ENCODE assay signal across 1 cellular context in the genomic region with DNA sequence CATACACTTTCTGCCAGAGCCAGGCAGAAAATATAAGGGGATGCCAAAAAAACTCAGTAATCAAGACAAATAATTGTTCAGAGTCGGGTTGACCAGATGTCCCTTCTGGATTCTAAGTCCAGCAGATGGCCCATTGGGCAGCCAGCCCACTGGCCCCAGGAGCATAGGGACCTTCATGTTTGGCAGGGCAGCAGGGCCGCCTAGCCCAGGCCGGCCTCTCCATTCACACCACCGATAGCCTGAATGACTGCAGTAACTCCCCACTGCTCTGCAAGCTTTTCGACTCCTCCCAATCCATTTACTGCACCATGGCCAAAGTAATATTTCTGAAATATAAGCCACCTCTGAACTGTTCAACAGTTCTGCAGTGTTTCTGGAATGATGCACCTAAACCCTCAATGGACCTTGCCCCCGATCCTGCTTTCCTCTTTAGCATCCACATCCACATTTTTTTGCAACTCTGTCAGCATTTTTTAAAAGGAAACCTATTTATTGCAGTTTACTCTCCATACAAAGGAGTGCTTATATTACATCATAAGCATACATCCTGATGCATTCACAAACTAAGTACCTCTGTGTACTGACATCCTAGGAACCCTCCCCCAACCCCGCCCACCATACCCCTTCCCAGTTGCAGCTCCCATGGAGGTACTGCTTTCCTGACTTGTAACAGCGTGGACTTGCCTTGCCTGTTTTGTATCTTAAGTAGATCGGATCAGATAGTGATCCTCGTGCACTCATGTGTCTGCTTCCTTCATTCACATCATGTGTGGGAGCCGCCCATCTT.
TF ChIP-seq lines count a peak whose summit lies in the region.

No MANE protein-coding gene starts in this region.

TF ChIP-seq in HepG2, 621 proteins besides CTCF, POLR2A, EP300 and RAD21 (continued from another document and continues in another):
- TF ChIP-seq, protein P1, sequence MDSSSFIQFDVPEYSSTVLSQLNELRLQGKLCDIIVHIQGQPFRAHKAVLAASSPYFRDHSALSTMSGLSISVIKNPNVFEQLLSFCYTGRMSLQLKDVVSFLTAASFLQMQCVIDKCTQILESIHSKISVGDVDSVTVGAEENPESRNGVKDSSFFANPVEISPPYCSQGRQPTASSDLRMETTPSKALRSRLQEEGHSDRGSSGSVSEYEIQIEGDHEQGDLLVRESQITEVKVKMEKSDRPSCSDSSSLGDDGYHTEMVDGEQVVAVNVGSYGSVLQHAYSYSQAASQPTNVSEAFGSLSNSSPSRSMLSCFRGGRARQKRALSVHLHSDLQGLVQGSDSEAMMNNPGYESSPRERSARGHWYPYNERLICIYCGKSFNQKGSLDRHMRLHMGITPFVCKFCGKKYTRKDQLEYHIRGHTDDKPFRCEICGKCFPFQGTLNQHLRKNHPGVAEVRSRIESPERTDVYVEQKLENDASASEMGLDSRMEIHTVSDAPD (CRISPR knock-in tag; IDR thresholded peaks at IDR 0.05) = no peak
- TF ChIP-seq, protein P2, sequence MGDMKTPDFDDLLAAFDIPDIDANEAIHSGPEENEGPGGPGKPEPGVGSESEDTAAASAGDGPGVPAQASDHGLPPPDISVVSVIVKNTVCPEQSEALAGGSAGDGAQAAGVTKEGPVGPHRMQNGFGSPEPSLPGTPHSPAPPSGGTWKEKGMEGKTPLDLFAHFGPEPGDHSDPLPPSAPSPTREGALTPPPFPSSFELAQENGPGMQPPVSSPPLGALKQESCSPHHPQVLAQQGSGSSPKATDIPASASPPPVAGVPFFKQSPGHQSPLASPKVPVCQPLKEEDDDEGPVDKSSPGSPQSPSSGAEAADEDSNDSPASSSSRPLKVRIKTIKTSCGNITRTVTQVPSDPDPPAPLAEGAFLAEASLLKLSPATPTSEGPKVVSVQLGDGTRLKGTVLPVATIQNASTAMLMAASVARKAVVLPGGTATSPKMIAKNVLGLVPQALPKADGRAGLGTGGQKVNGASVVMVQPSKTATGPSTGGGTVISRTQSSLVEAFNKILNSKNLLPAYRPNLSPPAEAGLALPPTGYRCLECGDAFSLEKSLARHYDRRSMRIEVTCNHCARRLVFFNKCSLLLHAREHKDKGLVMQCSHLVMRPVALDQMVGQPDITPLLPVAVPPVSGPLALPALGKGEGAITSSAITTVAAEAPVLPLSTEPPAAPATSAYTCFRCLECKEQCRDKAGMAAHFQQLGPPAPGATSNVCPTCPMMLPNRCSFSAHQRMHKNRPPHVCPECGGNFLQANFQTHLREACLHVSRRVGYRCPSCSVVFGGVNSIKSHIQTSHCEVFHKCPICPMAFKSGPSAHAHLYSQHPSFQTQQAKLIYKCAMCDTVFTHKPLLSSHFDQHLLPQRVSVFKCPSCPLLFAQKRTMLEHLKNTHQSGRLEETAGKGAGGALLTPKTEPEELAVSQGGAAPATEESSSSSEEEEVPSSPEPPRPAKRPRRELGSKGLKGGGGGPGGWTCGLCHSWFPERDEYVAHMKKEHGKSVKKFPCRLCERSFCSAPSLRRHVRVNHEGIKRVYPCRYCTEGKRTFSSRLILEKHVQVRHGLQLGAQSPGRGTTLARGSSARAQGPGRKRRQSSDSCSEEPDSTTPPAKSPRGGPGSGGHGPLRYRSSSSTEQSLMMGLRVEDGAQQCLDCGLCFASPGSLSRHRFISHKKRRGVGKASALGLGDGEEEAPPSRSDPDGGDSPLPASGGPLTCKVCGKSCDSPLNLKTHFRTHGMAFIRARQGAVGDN (CRISPR knock-in tag; IDR thresholded peaks at IDR 0.05) = peak; percentile 76
- TF ChIP-seq, protein P3, sequence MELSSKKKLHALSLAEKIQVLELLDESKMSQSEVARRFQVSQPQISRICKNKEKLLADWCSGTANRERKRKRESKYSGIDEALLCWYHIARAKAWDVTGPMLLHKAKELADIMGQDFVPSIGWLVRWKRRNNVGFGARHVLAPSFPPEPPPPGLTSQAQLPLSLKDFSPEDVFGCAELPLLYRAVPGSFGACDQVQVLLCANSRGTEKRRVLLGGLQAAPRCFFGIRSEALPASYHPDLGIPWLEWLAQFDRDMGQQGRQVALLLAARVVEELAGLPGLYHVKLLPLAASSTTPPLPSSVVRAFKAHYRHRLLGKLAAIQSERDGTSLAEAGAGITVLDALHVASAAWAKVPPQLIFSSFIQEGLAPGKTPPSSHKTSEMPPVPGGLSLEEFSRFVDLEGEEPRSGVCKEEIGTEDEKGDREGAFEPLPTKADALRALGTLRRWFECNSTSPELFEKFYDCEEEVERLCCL (CRISPR knock-in tag; IDR thresholded peaks at IDR 0.05; ENCODE audit: borderline replicate concordance) = no peak
- TF ChIP-seq, protein P4, sequence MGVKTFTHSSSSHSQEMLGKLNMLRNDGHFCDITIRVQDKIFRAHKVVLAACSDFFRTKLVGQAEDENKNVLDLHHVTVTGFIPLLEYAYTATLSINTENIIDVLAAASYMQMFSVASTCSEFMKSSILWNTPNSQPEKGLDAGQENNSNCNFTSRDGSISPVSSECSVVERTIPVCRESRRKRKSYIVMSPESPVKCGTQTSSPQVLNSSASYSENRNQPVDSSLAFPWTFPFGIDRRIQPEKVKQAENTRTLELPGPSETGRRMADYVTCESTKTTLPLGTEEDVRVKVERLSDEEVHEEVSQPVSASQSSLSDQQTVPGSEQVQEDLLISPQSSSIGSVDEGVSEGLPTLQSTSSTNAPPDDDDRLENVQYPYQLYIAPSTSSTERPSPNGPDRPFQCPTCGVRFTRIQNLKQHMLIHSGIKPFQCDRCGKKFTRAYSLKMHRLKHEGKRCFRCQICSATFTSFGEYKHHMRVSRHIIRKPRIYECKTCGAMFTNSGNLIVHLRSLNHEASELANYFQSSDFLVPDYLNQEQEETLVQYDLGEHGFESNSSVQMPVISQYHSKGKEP (CRISPR knock-in tag; IDR thresholded peaks at IDR 0.05) = no peak
- TF ChIP-seq NPAS2 (CRISPR knock-in tag; IDR thresholded peaks at IDR 0.05; ENCODE audit: borderline replicate concordance) = no peak
- no peak for TF ChIP-seq ZNF549 (CRISPR knock-in tag; IDR thresholded peaks at IDR 0.05)
- TF ChIP-seq ZNF883 (CRISPR knock-in tag; IDR thresholded peaks at IDR 0.05; ENCODE audit: not compliant biosample characterization) = no peak
- TF ChIP-seq HDAC1 (CRISPR knock-in tag; IDR thresholded peaks at IDR 0.05) = peak; percentile 72
- TF ChIP-seq MXD4 (CRISPR knock-in tag; IDR thresholded peaks at IDR 0.05) = peak; percentile 42; the same call in 1 of the 2 replicates
- no peak for TF ChIP-seq ZNF253 (CRISPR knock-in tag; IDR thresholded peaks at IDR 0.05; ENCODE audit: borderline replicate concordance)
- no peak for TF ChIP-seq KDM3A (CRISPR knock-in tag; IDR thresholded peaks at IDR 0.05; ENCODE audit: low read depth)
- no peak for TF ChIP-seq ZNF563 (CRISPR knock-in tag; IDR thresholded peaks at IDR 0.05)
- TF ChIP-seq CENPT (CRISPR knock-in tag; IDR thresholded peaks at IDR 0.05; ENCODE audit: low read depth) = no peak
- TF ChIP-seq, protein P5, sequence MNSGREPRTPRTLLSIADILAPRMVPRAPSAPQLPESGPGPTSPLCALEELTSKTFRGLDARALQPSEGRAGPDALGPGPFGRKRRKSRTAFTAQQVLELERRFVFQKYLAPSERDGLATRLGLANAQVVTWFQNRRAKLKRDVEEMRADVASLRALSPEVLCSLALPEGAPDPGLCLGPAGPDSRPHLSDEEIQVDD (CRISPR knock-in tag; IDR thresholded peaks at IDR 0.05; ENCODE audit: borderline replicate concordance) = no peak
- TF ChIP-seq ZNF570 (CRISPR knock-in tag; IDR thresholded peaks at IDR 0.05; ENCODE audit: borderline replicate concordance) = no peak
- TF ChIP-seq RBFOX2 (IDR thresholded peaks at IDR 0.05; ENCODE audit: low read depth, low read length) = no peak
- peak; percentile 88 for TF ChIP-seq IRF2 (CRISPR knock-in tag; IDR thresholded peaks at IDR 0.05)
- no peak for TF ChIP-seq MAF1 (CRISPR knock-in tag; IDR thresholded peaks at IDR 0.05; ENCODE audit: borderline replicate concordance)
- no peak for TF ChIP-seq RAD51 (IDR thresholded peaks at IDR 0.05; ENCODE audit: borderline replicate concordance)
- no peak for TF ChIP-seq HNRNPK (IDR thresholded peaks at IDR 0.05; ENCODE audit: low read depth, low read length, poor library complexity, severe bottlenecking)
- TF ChIP-seq ARHGAP35 (CRISPR knock-in tag; IDR thresholded peaks at IDR 0.05; ENCODE audit: borderline replicate concordance) = no peak
- TF ChIP-seq, protein P6, sequence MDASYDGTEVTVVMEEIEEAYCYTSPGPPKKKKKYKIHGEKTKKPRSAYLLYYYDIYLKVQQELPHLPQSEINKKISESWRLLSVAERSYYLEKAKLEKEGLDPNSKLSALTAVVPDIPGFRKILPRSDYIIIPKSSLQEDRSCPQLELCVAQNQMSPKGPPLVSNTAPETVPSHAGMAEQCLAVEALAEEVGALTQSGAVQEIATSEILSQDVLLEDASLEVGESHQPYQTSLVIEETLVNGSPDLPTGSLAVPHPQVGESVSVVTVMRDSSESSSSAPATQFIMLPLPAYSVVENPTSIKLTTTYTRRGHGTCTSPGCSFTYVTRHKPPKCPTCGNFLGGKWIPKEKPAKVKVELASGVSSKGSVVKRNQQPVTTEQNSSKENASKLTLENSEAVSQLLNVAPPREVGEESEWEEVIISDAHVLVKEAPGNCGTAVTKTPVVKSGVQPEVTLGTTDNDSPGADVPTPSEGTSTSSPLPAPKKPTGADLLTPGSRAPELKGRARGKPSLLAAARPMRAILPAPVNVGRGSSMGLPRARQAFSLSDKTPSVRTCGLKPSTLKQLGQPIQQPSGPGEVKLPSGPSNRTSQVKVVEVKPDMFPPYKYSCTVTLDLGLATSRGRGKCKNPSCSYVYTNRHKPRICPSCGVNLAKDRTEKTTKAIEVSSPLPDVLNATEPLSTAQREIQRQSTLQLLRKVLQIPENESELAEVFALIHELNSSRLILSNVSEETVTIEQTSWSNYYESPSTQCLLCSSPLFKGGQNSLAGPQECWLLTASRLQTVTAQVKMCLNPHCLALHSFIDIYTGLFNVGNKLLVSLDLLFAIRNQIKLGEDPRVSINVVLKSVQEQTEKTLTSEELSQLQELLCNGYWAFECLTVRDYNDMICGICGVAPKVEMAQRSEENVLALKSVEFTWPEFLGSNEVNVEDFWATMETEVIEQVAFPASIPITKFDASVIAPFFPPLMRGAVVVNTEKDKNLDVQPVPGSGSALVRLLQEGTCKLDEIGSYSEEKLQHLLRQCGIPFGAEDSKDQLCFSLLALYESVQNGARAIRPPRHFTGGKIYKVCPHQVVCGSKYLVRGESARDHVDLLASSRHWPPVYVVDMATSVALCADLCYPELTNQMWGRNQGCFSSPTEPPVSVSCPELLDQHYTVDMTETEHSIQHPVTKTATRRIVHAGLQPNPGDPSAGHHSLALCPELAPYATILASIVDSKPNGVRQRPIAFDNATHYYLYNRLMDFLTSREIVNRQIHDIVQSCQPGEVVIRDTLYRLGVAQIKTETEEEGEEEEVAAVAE (CRISPR knock-in tag; IDR thresholded peaks at IDR 0.05; ENCODE audit: borderline replicate concordance) = no peak
- no peak for TF ChIP-seq KDM4B (CRISPR knock-in tag; IDR thresholded peaks at IDR 0.05)
- no peak for TF ChIP-seq ZNF3 (CRISPR knock-in tag; IDR thresholded peaks at IDR 0.05)
- TF ChIP-seq ZSCAN29 (CRISPR knock-in tag; conservative IDR thresholded peaks at IDR 0.05) = no peak
- TF ChIP-seq ZNF83 (CRISPR knock-in tag; IDR thresholded peaks at IDR 0.05; ENCODE audit: borderline replicate concordance) = no peak
- TF ChIP-seq, protein P7, sequence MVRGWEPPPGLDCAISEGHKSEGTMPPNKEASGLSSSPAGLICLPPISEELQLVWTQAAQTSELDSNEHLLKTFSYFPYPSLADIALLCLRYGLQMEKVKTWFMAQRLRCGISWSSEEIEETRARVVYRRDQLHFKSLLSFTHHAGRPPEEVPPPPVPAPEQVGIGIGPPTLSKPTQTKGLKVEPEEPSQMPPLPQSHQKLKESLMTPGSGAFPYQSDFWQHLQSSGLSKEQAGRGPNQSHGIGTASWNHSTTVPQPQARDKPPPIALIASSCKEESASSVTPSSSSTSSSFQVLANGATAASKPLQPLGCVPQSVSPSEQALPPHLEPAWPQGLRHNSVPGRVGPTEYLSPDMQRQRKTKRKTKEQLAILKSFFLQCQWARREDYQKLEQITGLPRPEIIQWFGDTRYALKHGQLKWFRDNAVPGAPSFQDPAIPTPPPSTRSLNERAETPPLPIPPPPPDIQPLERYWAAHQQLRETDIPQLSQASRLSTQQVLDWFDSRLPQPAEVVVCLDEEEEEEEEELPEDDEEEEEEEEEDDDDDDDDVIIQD (CRISPR knock-in tag; IDR thresholded peaks at IDR 0.05; ENCODE audit: low read depth) = peak; percentile 83
- no peak for TF ChIP-seq MTF2 (CRISPR knock-in tag; IDR thresholded peaks at IDR 0.05; ENCODE audit: borderline replicate concordance)
- TF ChIP-seq NR2C2 (CRISPR knock-in tag; IDR thresholded peaks at IDR 0.05; ENCODE audit: borderline replicate concordance) = peak; percentile 30; the same call in 1 of the 2 replicates
- no peak for TF ChIP-seq ZNF256 (CRISPR knock-in tag; conservative IDR thresholded peaks at IDR 0.05)
- TF ChIP-seq, protein P8, sequence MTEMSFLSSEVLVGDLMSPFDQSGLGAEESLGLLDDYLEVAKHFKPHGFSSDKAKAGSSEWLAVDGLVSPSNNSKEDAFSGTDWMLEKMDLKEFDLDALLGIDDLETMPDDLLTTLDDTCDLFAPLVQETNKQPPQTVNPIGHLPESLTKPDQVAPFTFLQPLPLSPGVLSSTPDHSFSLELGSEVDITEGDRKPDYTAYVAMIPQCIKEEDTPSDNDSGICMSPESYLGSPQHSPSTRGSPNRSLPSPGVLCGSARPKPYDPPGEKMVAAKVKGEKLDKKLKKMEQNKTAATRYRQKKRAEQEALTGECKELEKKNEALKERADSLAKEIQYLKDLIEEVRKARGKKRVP (CRISPR knock-in tag; IDR thresholded peaks at IDR 0.05) = peak in 1 of 2 experiments; percentile 91; a peak in 2 of 4 replicates
- TF ChIP-seq, protein P9, sequence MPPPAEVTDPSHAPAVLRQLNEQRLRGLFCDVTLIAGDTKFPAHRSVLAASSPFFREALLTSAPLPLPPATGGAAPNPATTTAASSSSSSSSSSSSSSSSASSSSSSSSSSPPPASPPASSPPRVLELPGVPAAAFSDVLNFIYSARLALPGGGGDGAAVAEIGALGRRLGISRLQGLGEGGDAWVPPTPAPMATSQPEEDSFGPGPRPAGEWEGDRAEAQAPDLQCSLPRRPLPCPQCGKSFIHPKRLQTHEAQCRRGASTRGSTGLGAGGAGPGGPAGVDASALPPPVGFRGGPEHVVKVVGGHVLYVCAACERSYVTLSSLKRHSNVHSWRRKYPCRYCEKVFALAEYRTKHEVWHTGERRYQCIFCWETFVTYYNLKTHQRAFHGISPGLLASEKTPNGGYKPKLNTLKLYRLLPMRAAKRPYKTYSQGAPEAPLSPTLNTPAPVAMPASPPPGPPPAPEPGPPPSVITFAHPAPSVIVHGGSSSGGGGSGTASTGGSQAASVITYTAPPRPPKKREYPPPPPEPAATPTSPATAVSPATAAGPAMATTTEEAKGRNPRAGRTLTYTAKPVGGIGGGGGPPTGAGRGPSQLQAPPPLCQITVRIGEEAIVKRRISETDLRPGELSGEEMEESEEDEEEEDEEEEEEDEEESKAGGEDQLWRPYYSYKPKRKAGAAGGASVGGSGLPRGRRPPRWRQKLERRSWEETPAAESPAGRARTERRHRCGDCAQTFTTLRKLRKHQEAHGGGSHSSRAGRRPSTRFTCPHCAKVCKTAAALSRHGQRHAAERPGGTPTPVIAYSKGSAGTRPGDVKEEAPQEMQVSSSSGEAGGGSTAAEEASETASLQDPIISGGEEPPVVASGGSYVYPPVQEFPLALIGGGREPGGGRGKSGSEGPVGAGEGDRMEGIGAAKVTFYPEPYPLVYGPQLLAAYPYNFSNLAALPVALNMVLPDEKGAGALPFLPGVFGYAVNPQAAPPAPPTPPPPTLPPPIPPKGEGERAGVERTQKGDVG (CRISPR knock-in tag; IDR thresholded peaks at IDR 0.05; ENCODE audit: borderline replicate concordance) = no peak
- no peak for TF ChIP-seq CHCHD3 (CRISPR knock-in tag; IDR thresholded peaks at IDR 0.05)
- TF ChIP-seq MYC (CRISPR knock-in tag; IDR thresholded peaks at IDR 0.05; ENCODE audit: borderline replicate concordance) = no peak
- TF ChIP-seq XBP1 (CRISPR knock-in tag; IDR thresholded peaks at IDR 0.05) = no peak
- no peak for TF ChIP-seq SNAI1 (CRISPR knock-in tag; IDR thresholded peaks at IDR 0.05; ENCODE audit: borderline replicate concordance)
